In genomic region chr15:57675481-57676181, GRCh38 we compare ENCODE assay signal across 25 cellular contexts. TPM values are rescaled to one million over a fixed set of nuclear protein-coding genes. Genes with fewer than 3 reads are reported as not detected.
DNase-seq lines count a peak whose midpoint lies in the region; ATAC-seq, FAIRE-seq and TF ChIP-seq lines count a peak whose summit lies in the region.
"Had no signal": no experiment of that assay in that cellular context is flagged by ENCODE, and none has a peak within 500 bp of the region (broad histone marks: within the 10 kb centered on the region; RNA-seq: fewer than 3 reads in every experiment).

No MANE protein-coding gene starts in this region.

- POLR2A ChIA-PET in HepG2 (lab: Yijun Ruan, JAX): no interaction called here

- H3K4me1 ChIP-seq in HepG2 (ENCODE audit: insufficient read depth, low read length) (no peaks in the 10 kb centered on the region), right lobe of liver (no peaks in the 10 kb centered on the region), mucosa of descending colon (ENCODE audit: low read depth) (no peaks in the 10 kb centered on the region)
- H3K4me1 ChIP-seq: BE2C had no signal

- peaks cover 2 to 18% of the 10 kb centered on the region in 2 experiments; a peak in 2 of 5 replicates for H3K27me3 ChIP-seq in HepG2 (ENCODE audit: control insufficient read depth in 1 of 2, insufficient read depth in 2 of 2, low read length in 2 of 2)
- no peaks in the 10 kb centered on the region for H3K27me3 ChIP-seq in right lobe of liver
- H3K27me3 ChIP-seq: heart left ventricle had no signal

- WGBS in HepG2 (ENCODE audit: low lambda C conversion rate): 13% methylated on average over 6 of the region's 9 CpGs
- 71% methylated on average over 5 of the region's 9 CpGs for WGBS in right lobe of liver (ENCODE audit: insufficient coverage, low coverage, low lambda C conversion rate, missing lambda C conversion rate)
- WGBS in lower leg skin, 2 donors: 85 to 86% methylated on average over 9 of the region's 9 CpGs

- H3K4me3 ChIP-seq in HepG2 (replicated peaks in 1 of 3; ENCODE audit: insufficient read depth in 1 of 3, low read depth in 2 of 3, low read length in 3 of 3): no peak overlapping the region
- H3K4me3 ChIP-seq in right lobe of liver: no peak overlapping the region
- H3K4me3 ChIP-seq in mucosa of descending colon: no peak overlapping the region
- H3K4me3 ChIP-seq in lower leg skin (ENCODE audit: low read depth, poor library complexity, severe bottlenecking): no peak overlapping the region
- H3K4me3 ChIP-seq: dorsolateral prefrontal cortex, heart left ventricle, prostate gland, SK-N-MC had no signal

- H3K36me3 ChIP-seq in HepG2 (replicated peaks in 1 of 2; ENCODE audit: control insufficient read depth in 1 of 2, insufficient read depth in 2 of 2, low read length in 2 of 2): no peaks in the 10 kb centered on the region
- H3K36me3 ChIP-seq in right lobe of liver: no peaks in the 10 kb centered on the region
- H3K36me3 ChIP-seq in mucosa of descending colon (ENCODE audit: low read depth): no peaks in the 10 kb centered on the region
- H3K36me3 ChIP-seq: BE2C, prostate gland had no signal

- TF ChIP-seq EP300 in HepG2 (IDR thresholded peaks at IDR 0.05; ENCODE audit: low read depth in 2 of 2, low read length in 2 of 2) (no peak), HepG2 (CRISPR knock-in tag; IDR thresholded peaks at IDR 0.05; ENCODE audit: borderline replicate concordance) (no peak)

- H3K27ac ChIP-seq in HepG2 (ENCODE audit: extremely low read length, insufficient read depth, low read length): no peak overlapping the region
- H3K27ac ChIP-seq in right lobe of liver: no peak overlapping the region
- H3K27ac ChIP-seq: dorsolateral prefrontal cortex, HL-60, prostate gland, SK-N-MC had no signal

- in situ Hi-C loops in HepG2 (cut with HindIII; ENCODE audit: extremely low pct_ligation_motif_present, low pct_unique_long_range_greater_than_20kb): no loop called here

- TF ChIP-seq RAD21 in HepG2 (CRISPR knock-in tag; IDR thresholded peaks at IDR 0.05): no peak

- BruUV-seq in HepG2 (replicated peaks; lab: Mats Ljungman, UMichigan): no TSS peak

- no peaks in the 10 kb centered on the region for H3K79me2 ChIP-seq in HepG2 (ENCODE audit: insufficient read depth, low read length)

- TF ChIP-seq POLR2A in HepG2 (IDR thresholded peaks at IDR 0.05; ENCODE audit: insufficient read depth in 1 of 2, low read depth in 2 of 2, low read length in 2 of 2) (no peak), right lobe of liver (IDR thresholded peaks at IDR 0.05) (no peak), lower leg skin (IDR thresholded peaks at IDR 0.05) (no peak)

- H3K9me3 ChIP-seq in HepG2 (ENCODE audit: low read length) (no peaks in the 10 kb centered on the region), right lobe of liver (no peaks in the 10 kb centered on the region), mucosa of descending colon (no peaks in the 10 kb centered on the region)
- H3K9me3 ChIP-seq: BE2C, heart left ventricle, prostate gland had no signal

- no peaks in the 10 kb centered on the region for H4K20me1 ChIP-seq in HepG2 (ENCODE audit: insufficient read depth, low read length)

- no peak for TF ChIP-seq CTCF in HepG2 (CRISPR knock-in tag; IDR thresholded peaks at IDR 0.05)
- TF ChIP-seq CTCF in right lobe of liver (IDR thresholded peaks at IDR 0.05): no peak
- no peak for TF ChIP-seq CTCF in mucosa of descending colon (IDR thresholded peaks at IDR 0.05)
- TF ChIP-seq CTCF in lower leg skin (IDR thresholded peaks at IDR 0.05): no peak

- H2AFZ ChIP-seq in HepG2 (ENCODE audit: low read length): no peak overlapping the region

- no peak overlapping the region for H3K4me2 ChIP-seq in HepG2 (ENCODE audit: low read depth, low read length)

- CTCF ChIA-PET in HepG2 (lab: Yijun Ruan, JAX; ENCODE audit: low intra/inter-chr PET ratio, low total read pairs): no interaction called here

- DNase-seq in HepG2 (ENCODE audit: low spot score) (peak; percentile 21), right lobe of liver (no peak), mucosa of descending colon (no peak), sciatic nerve (ENCODE audit: low spot score) (no peak), lower leg skin (ENCODE audit: low spot score in 2 of 2) (no peak), ureter (ENCODE audit: low spot score) (no peak)
- DNase-seq: activated CD4-positive, alpha-beta T cell treated with anti-CD3 and anti-CD28 coated beads for 48 hours; activated T-cell treated with anti-CD3 and anti-CD28 coated beads, Interleukin-2, amount 50 U/mL, for 48 hours; anterior cingulate cortex; BE2C; central memory CD4-positive, alpha-beta T cell; DMS79; dorsolateral prefrontal cortex; heart left ventricle; left ventricle myocardium superior; NCI-H1092; NCI-H187 treated with DMSO at 0.1 percent for 48 hours; NCI-H524 treated with DMSO at 0.1 percent for 48 hours; stimulated activated CD4-positive, alpha-beta T cell treated with anti-CD3 and anti-CD28 coated beads, Interleukin-1b, Interleukin-23, amount 100 ng/mL, for 48 hours; T-helper 17 cell had no signal

- no peak for ATAC-seq in HepG2
- no peak for ATAC-seq in right lobe of liver
- ATAC-seq in esophagus mucosa: peak; percentile 72
- peak; percentile 42 for ATAC-seq in mucosa of descending colon
- no peak for ATAC-seq in sciatic nerve
- ATAC-seq in HG02840 (IDR thresholded peaks at IDR 0.05; ENCODE audit: low FRiP score, unreplicated experiment): no peak
- ATAC-seq: left ventricle myocardium superior, T-helper 17 cell had no signal

- intact Hi-C loops in HepG2 (cut with micrococcal nuclease; ENCODE audit: unreplicated experiment) (no loop called here), right lobe of liver (cut with DNase I) (loop anchor here in 1 of 2 donors (10.0 kb wide), 1 partner anchor 49 kb away; no protein-coding TSS in a partner anchor), mucosa of descending colon (cut with DNase I, micrococcal nuclease) (no loop called here), sciatic nerve (cut with DNase I) (no loop called here), lower leg skin (cut with DNase I; ENCODE audit: low total_unique reads) (no loop called here)

- H3K9ac ChIP-seq in HepG2 (ENCODE audit: insufficient read depth, low read depth, low read length): no peak overlapping the region

- FAIRE-seq in HepG2 (lab: Jason Lieb, UNC): no peak

TF ChIP-seq in HepG2, 621 proteins besides CTCF, POLR2A, EP300 and RAD21:
- no peak for TF ChIP-seq KDM6A (CRISPR knock-in tag; IDR thresholded peaks at IDR 0.05; ENCODE audit: low read depth)
- TF ChIP-seq RELA (CRISPR knock-in tag; IDR thresholded peaks at IDR 0.05): no peak
- TF ChIP-seq KLF13 (CRISPR knock-in tag; IDR thresholded peaks at IDR 0.05): no peak
- TF ChIP-seq ZBTB44 (CRISPR knock-in tag; IDR thresholded peaks at IDR 0.05): no peak
- no peak for TF ChIP-seq HMG20A (CRISPR knock-in tag; IDR thresholded peaks at IDR 0.05; ENCODE audit: borderline replicate concordance)
- no peak for TF ChIP-seq ESRRA (CRISPR knock-in tag; IDR thresholded peaks at IDR 0.05; ENCODE audit: low read depth)
- no peak for TF ChIP-seq MAFG (CRISPR knock-in tag; IDR thresholded peaks at IDR 0.05)
- TF ChIP-seq SNAI1 (CRISPR knock-in tag; IDR thresholded peaks at IDR 0.05; ENCODE audit: borderline replicate concordance): no peak
- no peak for TF ChIP-seq SALL2 (CRISPR knock-in tag; IDR thresholded peaks at IDR 0.05)

RNA-seq across cellular contexts. Expression of gene POLR2M, which starts 30.9 kb away (rescaled TPM):
- 48.5 and 61.8 TPM in 2 replicates for total RNA-seq in HepG2 (2016; rRNA removed; fragmentation: Illumina TruSeq; extraction: Trizol)
- total RNA-seq in HepG2 (2016; cell fraction: cytosol; rRNA removed; fragmentation: Illumina TruSeq; extraction: Trizol; ENCODE audit: low read depth): 4.0 and 5.4 TPM in 2 replicates
- 39.5 and 65.0 TPM in 2 replicates for total RNA-seq in HepG2 (2016; cell fraction: insoluble cytoplasmic fraction; rRNA removed; fragmentation: Illumina TruSeq; extraction: Trizol)
- 21.6 and 23.1 TPM in 2 replicates for total RNA-seq in HepG2 (2016; cell fraction: membrane; rRNA removed; fragmentation: Illumina TruSeq; extraction: Trizol)
- 23.3 and 26.3 TPM in 2 replicates for total RNA-seq in HepG2 (2016; cell fraction: nucleus; rRNA removed; fragmentation: Illumina TruSeq; extraction: Trizol)
- 24.4 and 25.9 TPM in 2 replicates for polyA plus RNA-seq in HepG2 (2011; rRNA removed)
- polyA plus RNA-seq in HepG2 (2011; cell fraction: cytosol; rRNA removed): 23.8 and 62.0 TPM in 2 replicates
- 43.6 and 62.6 TPM in 2 replicates for polyA plus RNA-seq in HepG2 (2011; cell fraction: nucleus; rRNA removed)
- 14.3 and 21.4 TPM in 2 replicates for polyA plus RNA-seq in HepG2 (2012)
- 2.4 and 3.3 TPM in 2 replicates for polyA plus RNA-seq in HepG2 (2016; cell fraction: cytosol; fragmentation: Illumina TruSeq; extraction: Trizol; ENCODE audit: low read depth)
- 41.3 and 47.7 TPM in 2 replicates for polyA plus RNA-seq in HepG2 (2016; cell fraction: insoluble cytoplasmic fraction; fragmentation: Illumina TruSeq; extraction: Trizol; ENCODE audit: low read depth)
- polyA plus RNA-seq in HepG2 (2016; cell fraction: membrane; fragmentation: Illumina TruSeq; extraction: Trizol; ENCODE audit: low read depth): 10.0 and 11.0 TPM in 2 replicates
- 14.2 and 15.8 TPM in 2 replicates for polyA plus RNA-seq in HepG2 (2016; cell fraction: nucleus; fragmentation: Illumina TruSeq; extraction: Trizol; ENCODE audit: insufficient read depth, low read depth)
- 38.9 and 73.5 TPM in 2 replicates for polyA minus RNA-seq in HepG2 (2011; rRNA and poly(A)+ RNA removed; ENCODE audit: low replicate concordance)
- polyA minus RNA-seq in HepG2 (2011; cell fraction: cytosol; rRNA and poly(A)+ RNA removed): 20.3 and 42.4 TPM in 2 replicates
- polyA minus RNA-seq in HepG2 (2011; cell fraction: nucleus; rRNA and poly(A)+ RNA removed): 14.2 and 21.1 TPM in 2 replicates
- 10 to 100 TPM; 10.9 to 31.4 (median 19.7) TPM for total RNA-seq in right lobe of liver
- total RNA-seq in esophagus mucosa: 35.3 TPM
- 10 to 100 TPM; 40.4 to 82.8 (median 53.3) TPM for total RNA-seq in mucosa of descending colon
- total RNA-seq in sciatic nerve: 78.3 TPM
- 100 to 1,000 TPM in 1 of 4 donors, 10 to 100 TPM in 3; 25.5 to 430 (median 34.7) TPM for total RNA-seq in lower leg skin
- 75.8 TPM for total RNA-seq in ureter

Comparison
In these comparisons a context has a peak if more than half of its experiments do, and no peak if none do; other contexts are left out.
1. ATAC-seq: peak in esophagus mucosa (single experiment) and mucosa of descending colon (single experiment); none in HepG2 (single experiment), right lobe of liver (0 of 4), sciatic nerve (single experiment) and HG02840 (single experiment).